In the genomic region with DNA sequence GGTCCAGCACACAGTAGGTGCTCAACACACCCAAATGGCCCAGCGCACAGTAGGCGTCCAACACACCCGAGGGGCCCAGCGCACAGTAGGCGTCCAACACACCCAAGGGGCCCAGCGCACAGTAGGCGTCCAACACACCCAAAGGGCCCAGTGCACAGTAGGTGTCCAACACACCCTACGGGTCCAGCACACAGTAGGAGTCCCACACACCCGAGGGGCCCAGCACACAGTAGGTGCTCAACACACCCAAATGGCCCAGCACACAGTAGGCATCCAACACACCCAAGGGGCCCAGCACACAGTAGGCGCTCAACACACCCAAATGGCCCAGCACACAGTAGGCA, we compare ENCODE assay signal across 14 cellular contexts.
DNase-seq lines count a peak whose midpoint lies in the region; ATAC-seq, FAIRE-seq and TF ChIP-seq lines count a peak whose summit lies in the region.
"Had no signal": no experiment of that assay in that cellular context is flagged by ENCODE, and none has a peak within 500 bp of the region (broad histone marks: within the 10 kb centered on the region; RNA-seq: fewer than 3 reads in every experiment).

No MANE protein-coding gene starts in this region.

- peaks cover 30% of the 10 kb centered on the region for H3K27me3 ChIP-seq in left ventricle myocardium inferior (ENCODE audit: low read depth)

- no peak overlapping the region for H3K9ac ChIP-seq in kidney (ENCODE audit: low read length in 2 of 2)
- H3K9ac ChIP-seq: BLaER1 treated with 17β-estradiol and CSF1 and Interleukin-3, amounts not matched to agents 10 nM and 100 nM had no signal

- peak; percentile 2 for DNase-seq in cardiac septum (ENCODE audit: low spot score)
- DNase-seq in left ventricle myocardium inferior = no peak
- DNase-seq in RWPE1 (ENCODE audit: low spot score) = no peak
- peak; percentile 56 for DNase-seq in kidney
- DNase-seq in UCSD-AML1 (lab: John Stamatoyannopoulos, UW; ENCODE audit: unreplicated experiment) = no peak
- no peak for DNase-seq in COLO829 (ENCODE audit: low spot score)
- DNase-seq: DMS79 treated with DMSO at 0.1 percent for 48 hours, NCI-H1436 treated with DMSO at 0.1 percent for 48 hours, NCI-H2029 treated with DMSO at 0.1 percent for 48 hours, NCI-H2171, NCI-H526, PC-9 had no signal

- CTCF ChIA-PET in RWPE1 (lab: Yijun Ruan, JAX) = no interaction called here

- no peak for ATAC-seq in GM21786 (IDR thresholded peaks at IDR 0.05; ENCODE audit: unreplicated experiment)

- no peak for FAIRE-seq in kidney (lab: Jason Lieb, UNC)

- POLR2A ChIA-PET in RWPE1 (lab: Yijun Ruan, JAX; ENCODE audit: low non-redundant PET) = no interaction called here

- no peak for TF ChIP-seq CTCF in left ventricle myocardium inferior (IDR thresholded peaks at IDR 0.05; ENCODE audit: borderline replicate concordance)
- TF ChIP-seq CTCF in RWPE1 (conservative IDR thresholded peaks at IDR 0.05; ENCODE audit: low read depth) = no peak
- TF ChIP-seq CTCF in kidney (IDR thresholded peaks at IDR 0.05; ENCODE audit: borderline replicate concordance, extremely low read depth, insufficient read depth) = no peak

- no peaks in the 10 kb centered on the region for H3K9me3 ChIP-seq in left ventricle myocardium inferior (replicated peaks)
- no peaks in the 10 kb centered on the region for H3K9me3 ChIP-seq in kidney (ENCODE audit: control insufficient read depth in 1 of 2, low read length in 2 of 2)
- H3K9me3 ChIP-seq: BLaER1 treated with 17β-estradiol and CSF1 and Interleukin-3, amounts not matched to agents 10 nM and 100 nM had no signal

- H3K4me1 ChIP-seq in left ventricle myocardium inferior (no peaks in the 10 kb centered on the region), kidney (ENCODE audit: control insufficient read depth in 1 of 2, insufficient read depth in 1 of 2, low read depth in 1 of 2, low read length in 2 of 2) (peaks cover 0 to 10% of the 10 kb centered on the region in 2 donors)

- H3K4me3 ChIP-seq in left ventricle myocardium inferior = no peak overlapping the region
- H3K4me3 ChIP-seq in kidney (ENCODE audit: low read length in 2 of 2) = no peak overlapping the region
- H3K4me3 ChIP-seq: BLaER1 treated with 17β-estradiol and CSF1 and Interleukin-3, amounts not matched to agents 10 nM and 100 nM; PC-9 had no signal

- intact Hi-C loops in cardiac septum (cut with DNase I) (no loop called here), left ventricle myocardium inferior (cut with micrococcal nuclease) (no loop called here), kidney (cut with DNase I) (no loop called here)

- H3K27ac ChIP-seq in left ventricle myocardium inferior (replicated peaks) = no peak overlapping the region
- peak overlapping the region; percentile 96 for H3K27ac ChIP-seq in RWPE1
- no peak overlapping the region for H3K27ac ChIP-seq in kidney (ENCODE audit: low read depth in 2 of 2, low read length in 2 of 2)
- H3K27ac ChIP-seq: PC-9 had no signal

- H3K36me3 ChIP-seq in left ventricle myocardium inferior (no peaks in the 10 kb centered on the region), kidney (ENCODE audit: control insufficient read depth in 1 of 2, insufficient read depth in 2 of 2, low read length in 2 of 2) (no peaks in the 10 kb centered on the region)
- H3K36me3 ChIP-seq: BLaER1 treated with 17β-estradiol and CSF1 and Interleukin-3, amounts not matched to agents 10 nM and 100 nM had no signal

Comparison
In these comparisons a context has a peak if more than half of its experiments do, and no peak if none do; other contexts are left out.
1. DNase-seq: peak in cardiac septum (single experiment) and kidney (single experiment); none in left ventricle myocardium inferior (single experiment), RWPE1 (single experiment), UCSD-AML1 (single experiment) and COLO829 (single experiment).